In the genomic region with DNA sequence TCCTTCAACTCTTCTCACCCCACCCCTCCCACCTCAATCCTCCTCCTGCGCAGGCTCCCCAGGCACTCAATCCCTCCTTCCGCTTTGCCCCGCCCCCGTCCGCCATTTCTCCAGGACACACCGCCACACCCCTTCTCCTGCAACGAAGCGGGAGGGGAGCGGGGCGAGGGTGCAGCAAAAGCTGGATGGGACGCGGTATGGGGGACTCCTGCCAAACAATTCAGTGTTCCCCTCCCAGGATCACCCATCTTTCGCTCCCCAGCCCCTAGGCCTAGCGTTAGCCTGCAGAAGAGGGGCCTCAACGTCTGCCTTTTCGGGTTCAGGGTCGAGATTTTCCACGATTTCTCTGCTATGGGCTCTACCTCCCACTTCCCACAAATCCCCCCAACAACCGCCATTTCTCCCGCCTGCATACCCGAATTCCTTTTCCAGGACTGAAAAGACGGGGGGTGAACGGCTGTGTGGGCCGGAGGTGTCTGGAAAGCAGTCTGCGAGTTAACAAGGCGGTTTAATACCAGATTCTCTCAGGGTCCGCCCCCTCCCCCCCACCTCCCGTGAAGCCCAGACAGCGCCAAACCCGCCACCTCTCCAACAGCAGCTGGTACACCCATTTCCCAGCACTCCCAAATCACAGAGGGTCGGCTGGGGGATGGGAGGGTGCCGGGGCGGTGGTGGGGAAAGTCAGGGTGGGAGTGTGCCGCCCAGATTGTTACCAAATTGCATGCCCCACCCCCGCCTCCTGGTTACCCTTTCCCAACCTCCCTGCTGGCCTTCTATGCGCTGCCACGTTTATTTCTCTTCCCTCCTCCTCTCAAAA, we compare ENCODE assay signal across 8 cellular contexts. TPM values are rescaled to one million over a fixed set of nuclear protein-coding genes. Genes with fewer than 3 reads are reported as not detected.
DNase-seq lines count a peak whose midpoint lies in the region; ATAC-seq, FAIRE-seq and TF ChIP-seq lines count a peak whose summit lies in the region.

No MANE protein-coding gene starts in this region.

- DNase-seq in AG08396 (ENCODE audit: low spot score) (peak; percentile 79), MG63 (peak; percentile 57), bronchial epithelial cell (ENCODE audit: low read depth) (peak; percentile 30), iris pigment epithelial cell (ENCODE audit: low read depth) (peak; percentile 56), smooth muscle cell (lab: John Stamatoyannopoulos, UW; ENCODE audit: unreplicated experiment) (peak; percentile 5), SIG-M5 treated with dmso at 0.1 percent for 504 hours (lab: John Stamatoyannopoulos, UW; ENCODE audit: unreplicated experiment) (no peak)

- WGBS in smooth muscle cell (ENCODE audit: low lambda C conversion rate) = 37% methylated on average over 23 of the region's 37 CpGs

- H3K36me3 ChIP-seq in MG63 (no peaks in the 10 kb centered on the region), bronchial epithelial cell (ENCODE audit: control insufficient read depth, insufficient read depth, low read length) (no peaks in the 10 kb centered on the region), smooth muscle cell (ENCODE audit: low read depth) (no peaks in the 10 kb centered on the region)

- peak overlapping the region; percentile 51 for H3K9ac ChIP-seq in smooth muscle cell (ENCODE audit: low read depth)

- no peak for TF ChIP-seq CTCF in VCaP (conservative IDR thresholded peaks at IDR 0.05)
- TF ChIP-seq CTCF in bronchial epithelial cell (IDR thresholded peaks at IDR 0.05; ENCODE audit: insufficient read depth, low read length, severe bottlenecking) = no peak
- TF ChIP-seq CTCF in smooth muscle cell (IDR thresholded peaks at IDR 0.05; ENCODE audit: borderline replicate concordance, insufficient read depth, poor library complexity, severe bottlenecking) = no peak

- H3K27me3 ChIP-seq in MG63 (no peaks in the 10 kb centered on the region), bronchial epithelial cell (ENCODE audit: control insufficient read depth, insufficient read depth, low read length) (no peaks in the 10 kb centered on the region), smooth muscle cell (ENCODE audit: low read depth) (no peaks in the 10 kb centered on the region)

- H3K4me2 ChIP-seq in smooth muscle cell = peak overlapping the region; percentile 81

- no peak overlapping the region for H2AFZ ChIP-seq in smooth muscle cell (ENCODE audit: low read depth)

- H3K4me3 ChIP-seq in MG63 (peak overlapping the region; percentile 47), bronchial epithelial cell (ENCODE audit: low read depth, low read length) (peak overlapping the region; percentile 51), smooth muscle cell (peak overlapping the region; percentile 71)

- H3F3A ChIP-seq in smooth muscle cell (ENCODE audit: low read depth) = no peaks in the 10 kb centered on the region

- no peaks in the 10 kb centered on the region for H3K79me2 ChIP-seq in smooth muscle cell (ENCODE audit: low read depth)

- H3K27ac ChIP-seq in VCaP = peak overlapping the region; percentile 27; the same call in 1 of the 2 replicates
- H3K27ac ChIP-seq in smooth muscle cell (ENCODE audit: low read depth) = peak overlapping the region; percentile 45

- no peaks in the 10 kb centered on the region for H3K9me3 ChIP-seq in MG63
- H3K9me3 ChIP-seq in smooth muscle cell (replicated peaks; ENCODE audit: low read depth) = no peaks in the 10 kb centered on the region

- no peak for FAIRE-seq in bronchial epithelial cell (lab: Jason Lieb, UNC)

- peaks cover 26% of the 10 kb centered on the region for H4K20me1 ChIP-seq in smooth muscle cell (ENCODE audit: low read depth)

- ATAC-seq in GM21360 (IDR thresholded peaks at IDR 0.05; ENCODE audit: unreplicated experiment) = peak; percentile 65

- H3K4me1 ChIP-seq in smooth muscle cell (ENCODE audit: low read depth) = no peaks in the 10 kb centered on the region

RNA-seq across cellular contexts. Expression of gene ARMCX2, which starts 0.8 kb away (rescaled TPM):
- 23.7 and 38.1 TPM in 2 replicates for total RNA-seq in MG63 (2014; rRNA removed; shearing (Covaris generic); ENCODE audit: low replicate concordance)
- total RNA-seq in bronchial epithelial cell (30.0 and 36.9 TPM in 2 replicates), smooth muscle cell (103 and 145 TPM in 2 replicates)
- 34.5 and 37.3 TPM in 2 replicates for polyA plus RNA-seq in smooth muscle cell

RNA-seq across cellular contexts. Expression of gene ARMCX3, which starts 35.9 kb away (rescaled TPM):
- 26.3 and 33.7 TPM in 2 replicates for total RNA-seq in MG63 (2014; rRNA removed; shearing (Covaris generic); ENCODE audit: low replicate concordance)
- 35.0 and 37.5 TPM in 2 replicates for total RNA-seq in bronchial epithelial cell
- total RNA-seq in smooth muscle cell = 72.0 and 111 TPM in 2 replicates
- 80.4 and 88.4 TPM in 2 replicates for polyA plus RNA-seq in smooth muscle cell

RNA-seq across cellular contexts. Expression of gene ARMCX6, which starts 41.1 kb away (rescaled TPM):
- total RNA-seq in MG63 (2014; rRNA removed; shearing (Covaris generic); ENCODE audit: low replicate concordance) = 38.8 and 53.5 TPM in 2 replicates
- 15.0 and 18.7 TPM in 2 replicates for total RNA-seq in bronchial epithelial cell
- 54.9 and 69.1 TPM in 2 replicates for total RNA-seq in smooth muscle cell
- 57.2 and 72.3 TPM in 2 replicates for polyA plus RNA-seq in smooth muscle cell
